Comparison of ENCODE assay signal across 28 cellular contexts in the genomic region with DNA sequence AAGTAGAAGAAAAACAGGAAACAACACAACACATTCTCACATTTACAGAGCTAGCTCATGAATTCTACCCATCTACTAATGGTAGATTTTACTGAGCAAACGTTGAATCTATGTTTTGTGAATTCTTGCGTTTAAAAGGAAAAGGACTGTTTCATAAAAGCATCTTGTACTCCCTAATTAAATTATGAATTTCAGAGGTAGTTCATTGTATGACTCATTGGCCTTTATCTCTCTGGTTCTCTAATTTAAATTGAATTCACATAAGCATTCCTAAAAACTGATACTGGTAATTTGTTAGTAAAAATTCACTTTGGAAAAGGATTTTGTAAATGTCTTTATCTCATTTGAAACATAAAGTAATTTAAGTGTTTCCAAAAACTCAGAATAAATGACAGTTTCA.
"Had no signal": no experiment of that assay in that cellular context is flagged by ENCODE, and none has a peak within 500 bp of the region (broad histone marks: within the 10 kb centered on the region; RNA-seq: fewer than 3 reads in every experiment).

No MANE protein-coding gene starts in this region.

- H3K4me2 ChIP-seq: neural progenitor cell, smooth muscle cell had no signal

- H3K9ac ChIP-seq: neural progenitor cell, parathyroid adenoma had no signal

- DNase-seq: natural killer cell; occipital lobe; ovary; posterior cingulate gyrus; psoas muscle; right cardiac atrium; right lobe of liver; sigmoid colon; spleen; stimulated activated CD4-positive, alpha-beta T cell treated with anti-CD3 and anti-CD28 coated beads, Interleukin-12 subunit alpha, Interleukin-12 subunit beta, amount 100 ng/mL, for 4 hours; stimulated activated CD4-positive, alpha-beta T cell treated with anti-CD3 and anti-CD28 coated beads, Interleukin-1b, Interleukin-23, amount 100 ng/mL, for 48 hours; stimulated activated CD4-positive, alpha-beta T cell treated with anti-CD3 and anti-CD28 coated beads, Interleukin-4, amount 100 ng/mL, for 1 hour; stimulated activated CD4-positive, alpha-beta T cell treated with anti-CD3 and anti-CD28 coated beads, Interleukin-4, amount 100 ng/mL, for 4 hours; stimulated activated CD8-positive, alpha-beta memory T cell treated with anti-CD3 and anti-CD28 coated beads, Interleukin-4, amount 100 ng/mL, for 48 hours; stimulated activated naive CD4-positive, alpha-beta T cell; stimulated activated naive CD8-positive, alpha-beta T cell treated with anti-CD3 and anti-CD28 coated beads, Interleukin-15, amount 100 ng/mL, for 72 hours; stimulated activated naive CD8-positive, alpha-beta T cell treated with anti-CD3 and anti-CD28 coated beads, Interleukin-15, Interleukin-2, amounts not matched to agents 100 U/mL and 50 U/mL, for 24 hours; substantia nigra; testis; tibial artery; transverse colon; upper lobe of right lung; uterus had no signal

- H3K9me3 ChIP-seq: ovary, psoas muscle, right lobe of liver, suprapubic skin, testis, tibial artery, transverse colon, upper lobe of right lung, uterus had no signal

- H3K36me3 ChIP-seq: neural progenitor cell, ovary, right lobe of liver, sigmoid colon, spleen, suprapubic skin, tibial artery, transverse colon, upper lobe of right lung, uterus had no signal

- ATAC-seq: natural killer cell; psoas muscle; right cardiac atrium; right lobe of liver; stimulated activated memory B cell treated with anti-CD40 and anti-IgM and Interleukin-4, amounts not matched to agents 10 μg/mL and 1 μg/mL and 100 μg/mL, for 72 hours; stimulated activated naive CD8-positive, alpha-beta T cell treated with anti-CD3 and anti-CD28 coated beads, Interleukin-15, amount 100 ng/mL, for 72 hours; stimulated activated naive CD8-positive, alpha-beta T cell treated with anti-CD3 and anti-CD28 coated beads, Interleukin-15, Interleukin-2, amounts not matched to agents 100 U/mL and 50 U/mL, for 24 hours; upper lobe of right lung had no signal

- H3K4me3 ChIP-seq: neural progenitor cell, ovary, psoas muscle, right lobe of liver, sigmoid colon, smooth muscle cell, spleen, suprapubic skin, testis, tibial artery, transverse colon, upper lobe of right lung, uterus had no signal

- H3K79me2 ChIP-seq: parathyroid adenoma had no signal

- H3K27me3 ChIP-seq: neural progenitor cell, ovary, right lobe of liver, sigmoid colon, spleen, suprapubic skin, testis, tibial artery, transverse colon, upper lobe of right lung, uterus had no signal

- H2AFZ ChIP-seq: neural progenitor cell, parathyroid adenoma had no signal

- H3K4me1 ChIP-seq: neural progenitor cell, parathyroid adenoma, psoas muscle, right lobe of liver, sigmoid colon, spleen, suprapubic skin, testis, tibial artery, transverse colon, upper lobe of right lung, uterus had no signal

- H3K27ac ChIP-seq: neural progenitor cell, ovary, parathyroid adenoma, psoas muscle, right lobe of liver, sigmoid colon, spleen, suprapubic skin, testis, tibial artery, transverse colon, upper lobe of right lung, uterus had no signal
